In genomic region chr2:3379339-3379646, GRCh38 we compare ENCODE assay signal across 8 cellular contexts. TPM values are rescaled to one million over a fixed set of nuclear protein-coding genes. Genes with fewer than 3 reads are reported as not detected.
A peak's percentile ranks its signal among the peaks of the same experiment; 100 is the strongest.
DNase-seq lines count a peak whose midpoint lies in the region; ATAC-seq, FAIRE-seq and TF ChIP-seq lines count a peak whose summit lies in the region.

No MANE protein-coding gene starts in this region.

- H3K36me3 Mint-ChIP-seq in activated naive CD4-positive, alpha-beta T cell treated with anti-CD3 and anti-CD28 coated beads, Interleukin-2, amount 50 U/mL, for 24 hours, result peaks cover 2% of the 10 kb centered on the region
- peaks cover 5% of the 10 kb centered on the region for H3K36me3 Mint-ChIP-seq in memory B cell

- no peak for TF ChIP-seq POLR2A in K562 (conservative IDR thresholded peaks at IDR 0.05)

- peak overlapping the region; percentile 96 for H3K4me2 ChIP-seq in K562 (ENCODE audit: insufficient read depth, low read length)

- no peak for ATAC-seq in K562
- no peak for ATAC-seq in memory B cell (ENCODE audit: low read depth)
- no peak for ATAC-seq in upper lobe of right lung

- DNase-seq in activated naive CD4-positive, alpha-beta T cell (lab: John Stamatoyannopoulos, UW), result no peak
- DNase-seq in K562 (ENCODE audit: extremely low read depth in 1 of 4, low spot score in 3 of 4) (no peak), memory B cell (ENCODE audit: low spot score in 2 of 2) (no peak), upper lobe of right lung (no peak), EL (no peak), NCI-H146 (lab: John Stamatoyannopoulos, UW) (no peak)
- no peak for DNase-seq in activated CD4-positive, alpha-beta T cell treated with anti-CD3 and anti-CD28 coated beads for 1 hour

- no peak for TF ChIP-seq CTCF in K562 (IDR thresholded peaks at IDR 0.05 in 2 of 3, conservative IDR thresholded peaks at IDR 0.05 in 1 of 3; ENCODE audit: insufficient read depth in 2 of 3, low read depth in 1 of 3, low read length in 3 of 3)
- TF ChIP-seq CTCF in upper lobe of right lung (IDR thresholded peaks at IDR 0.05), result no peak

- H3K27me3 ChIP-seq in K562 (ENCODE audit: control insufficient read depth in 2 of 2, insufficient read depth in 2 of 2, low read length in 2 of 2), result no peaks in the 10 kb centered on the region
- no peaks in the 10 kb centered on the region for H3K27me3 ChIP-seq in upper lobe of right lung

- FAIRE-seq in K562 (lab: Jason Lieb, UNC), result no peak

- H3K4me3 ChIP-seq in K562 (peak overlapping the region; percentile 99), upper lobe of right lung (peak overlapping the region; percentile 95)

- intact Hi-C loops in K562 (cut with micrococcal nuclease) (loop anchor here (2.0 kb wide), 1 partner anchor 196 kb away; the partner anchor contains the start of gene RPS7), upper lobe of right lung (cut with DNase I) (no loop called here)

- no peak for TF ChIP-seq RAD21 in K562 (CRISPR knock-in tag; conservative IDR thresholded peaks at IDR 0.05 in 1 of 2, IDR thresholded peaks at IDR 0.05 in 1 of 2)

- H3K4me1 Mint-ChIP-seq in activated naive CD4-positive, alpha-beta T cell treated with anti-CD3 and anti-CD28 coated beads, Interleukin-2, amount 50 U/mL, for 24 hours, result peaks cover 49% of the 10 kb centered on the region
- H3K4me1 Mint-ChIP-seq in memory B cell, result peaks cover 26% of the 10 kb centered on the region

- TF ChIP-seq EP300 in K562 (IDR thresholded peaks at IDR 0.05; ENCODE audit: low read length), result no peak

- no peaks in the 10 kb centered on the region for H4K20me1 ChIP-seq in K562 (replicated peaks; ENCODE audit: control insufficient read depth, insufficient read depth, low read length)

- POLR2A ChIA-PET in K562 (lab: Yijun Ruan, JAX), result interaction anchor here (0.8 to 1.1 kb wide), 3 partner anchors 14 to 162 kb away, joined by 3 read pairs; no protein-coding TSS in a partner anchor

- WGBS in K562 (ENCODE audit: insufficient coverage, low coverage, missing lambda C conversion rate), result 5% methylated on average over 6 of the region's 8 CpGs

- in situ Hi-C loops in K562 (cut with MboI), result no loop called here

- H3K27ac ChIP-seq in K562 (ENCODE audit: extremely low read depth, low read depth, low read length), result peak overlapping the region; percentile 88
- peak overlapping the region; percentile 90 for H3K27ac ChIP-seq in upper lobe of right lung

- H3K27me3 Mint-ChIP-seq in activated naive CD4-positive, alpha-beta T cell treated with anti-CD3 and anti-CD28 coated beads, Interleukin-2, amount 50 U/mL, for 24 hours, result no peaks in the 10 kb centered on the region
- H3K27me3 Mint-ChIP-seq in memory B cell, result no peaks in the 10 kb centered on the region

- no peaks in the 10 kb centered on the region for H3K9me1 ChIP-seq in K562 (ENCODE audit: control insufficient read depth, insufficient read depth, low read length)

- peak overlapping the region; percentile 94 for H3K27ac Mint-ChIP-seq in activated naive CD4-positive, alpha-beta T cell treated with anti-CD3 and anti-CD28 coated beads, Interleukin-2, amount 50 U/mL, for 24 hours
- peak overlapping the region; percentile 95 for H3K27ac Mint-ChIP-seq in memory B cell

- peak overlapping the region; percentile 92 to 98 for H3K9ac ChIP-seq in K562 (ENCODE audit: insufficient read depth in 1 of 2, low read depth in 2 of 2, low read length in 2 of 2)

- BruUV-seq in K562 (replicated peaks; lab: Mats Ljungman, UMichigan), result no TSS peak

- H3K79me2 ChIP-seq in K562 (ENCODE audit: control insufficient read depth, insufficient read depth, low read length), result peaks cover 64% of the 10 kb centered on the region

- H3K9me3 Mint-ChIP-seq in activated naive CD4-positive, alpha-beta T cell treated with anti-CD3 and anti-CD28 coated beads, Interleukin-2, amount 50 U/mL, for 24 hours, result no peaks in the 10 kb centered on the region
- no peaks in the 10 kb centered on the region for H3K9me3 Mint-ChIP-seq in memory B cell

- H3K36me3 ChIP-seq in K562 (ENCODE audit: control insufficient read depth, insufficient read depth, low read length), result peaks cover 37% of the 10 kb centered on the region; the same call in 2 of the 3 replicates
- peaks cover 10% of the 10 kb centered on the region for H3K36me3 ChIP-seq in upper lobe of right lung

- H3K9me3 ChIP-seq in K562 (replicated peaks; ENCODE audit: control insufficient read depth, insufficient read depth, low read depth, low read length) (no peaks in the 10 kb centered on the region), upper lobe of right lung (no peaks in the 10 kb centered on the region)

- CTCF ChIA-PET in K562 (lab: Yijun Ruan, JAX; ENCODE audit: low intra/inter-chr PET ratio), result no interaction called here

- H2AFZ ChIP-seq in K562 (ENCODE audit: low read depth, low read length), result peak overlapping the region; percentile 99

- H3K4me3 Mint-ChIP-seq in activated naive CD4-positive, alpha-beta T cell treated with anti-CD3 and anti-CD28 coated beads, Interleukin-2, amount 50 U/mL, for 24 hours, result peak overlapping the region; percentile 98
- peak overlapping the region; percentile 94 for H3K4me3 Mint-ChIP-seq in memory B cell

- H3K4me1 ChIP-seq in K562 (replicated peaks in 1 of 2; ENCODE audit: control insufficient read depth in 2 of 2, insufficient read depth in 2 of 2, low read length in 2 of 2) (peaks cover 17 to 29% of the 10 kb centered on the region in 2 experiments), upper lobe of right lung (peaks cover 30% of the 10 kb centered on the region)

TF ChIP-seq in K562, 482 proteins besides CTCF, POLR2A, EP300 and RAD21 (continues in another document):
- no peak for TF ChIP-seq POLR2AphosphoS2 (IDR thresholded peaks at IDR 0.05; ENCODE audit: low read length)
- TF ChIP-seq ZNF395 (CRISPR knock-in tag; IDR thresholded peaks at IDR 0.05), result peak; percentile 67; the same call in 1 of the 2 replicates
- TF ChIP-seq CBX3 (IDR thresholded peaks at IDR 0.05; ENCODE audit: borderline replicate concordance in 1 of 2, low read length in 2 of 2), result peak in 1 of 2 experiments; percentile 83; a peak in 1 of 3 replicates
- no peak for TF ChIP-seq HEY1 (CRISPR knock-in tag; IDR thresholded peaks at IDR 0.05; ENCODE audit: borderline replicate concordance)
- peak; percentile 96 for TF ChIP-seq L3MBTL2 (IDR thresholded peaks at IDR 0.05)
- no peak for TF ChIP-seq NFIC (IDR thresholded peaks at IDR 0.05)

RNA-seq across cellular contexts. Expression of gene TRAPPC12, which starts 0.2 kb away (rescaled TPM):
- total RNA-seq in K562 (2011; cell fraction: chromatin; rRNA removed; ENCODE audit: low replicate concordance), result 208 and 235 TPM in 2 replicates
- total RNA-seq in K562 (2011; cell fraction: nucleolus; rRNA removed), result 133 and 134 TPM in 2 replicates
- 126 and 147 TPM in 2 replicates for total RNA-seq in K562 (2011; cell fraction: nucleoplasm; rRNA removed)
- total RNA-seq in K562 (2014; rRNA removed) (41.2 and 67.3 TPM in 2 replicates), K562 (2014; rRNA removed; fragmentation: Illumina TruSeq; extraction: Trizol) (29.5 and 30.0 TPM in 2 replicates), K562 (2015; rRNA removed; fragmentation: Illumina TruSeq; extraction: Trizol) (36.9 and 39.1 TPM in 2 replicates), K562 (2021) (71.7 and 75.2 TPM in 2 replicates), upper lobe of right lung (89.8 TPM)
- polyA plus RNA-seq in K562 (2011; rRNA removed) (27.5 and 57.2 TPM in 2 replicates), K562 (2014; fragmentation: Illumina TruSeq; extraction: Trizol) (44.2 and 46.7 TPM in 2 replicates), K562 (2014; fragmentation: Nextera tagmentation; extraction: Ambion mirVana) (10 to 100 TPM in 1 of 2 experiments, 1 to 10 TPM in 1; 8.0 to 17.3 TPM), K562 (2014; rRNA removed) (39.8 and 44.2 TPM in 2 replicates)
- polyA plus RNA-seq in K562 (2011; cell fraction: cytosol; rRNA removed), result 22.4 and 23.0 TPM in 2 replicates
- polyA plus RNA-seq in K562 (2011; cell fraction: nucleus; rRNA removed), result 86.1 and 127 TPM in 2 replicates
- 50.6 and 93.7 TPM in 2 replicates for polyA plus RNA-seq in K562 (2012)
- polyA minus RNA-seq in K562 (2011; rRNA and poly(A)+ RNA removed), result 39.0 and 48.3 TPM in 2 replicates
- 38.4 and 43.2 TPM in 2 replicates for polyA minus RNA-seq in K562 (2011; cell fraction: cytosol; rRNA and poly(A)+ RNA removed)
- 72.0 and 72.1 TPM in 2 replicates for polyA minus RNA-seq in K562 (2011; cell fraction: nucleus; rRNA and poly(A)+ RNA removed)

RNA-seq across cellular contexts. Expression of gene EIPR1, which starts 1.7 kb away (rescaled TPM):
- 45.9 and 69.6 TPM in 2 replicates for total RNA-seq in K562 (2011; cell fraction: chromatin; rRNA removed; ENCODE audit: low replicate concordance)
- 47.4 and 54.2 TPM in 2 replicates for total RNA-seq in K562 (2011; cell fraction: nucleolus; rRNA removed)
- total RNA-seq in K562 (2011; cell fraction: nucleoplasm; rRNA removed), result 33.5 and 35.3 TPM in 2 replicates
- total RNA-seq in K562 (2014; rRNA removed) (49.0 and 50.5 TPM in 2 replicates), K562 (2014; rRNA removed; fragmentation: Illumina TruSeq; extraction: Trizol) (19.7 and 23.9 TPM in 2 replicates), K562 (2015; rRNA removed; fragmentation: Illumina TruSeq; extraction: Trizol) (29.3 and 31.2 TPM in 2 replicates), K562 (2021) (34.1 and 35.9 TPM in 2 replicates), upper lobe of right lung (16.6 TPM)
- polyA plus RNA-seq in K562 (2011; rRNA removed) (52.0 and 54.4 TPM in 2 replicates), K562 (2014; fragmentation: Illumina TruSeq; extraction: Trizol) (36.4 and 40.6 TPM in 2 replicates), K562 (2014; fragmentation: Nextera tagmentation; extraction: Ambion mirVana) (10 to 100 TPM; 19.9 to 21.8 TPM), K562 (2014; rRNA removed) (44.9 and 46.1 TPM in 2 replicates)
- polyA plus RNA-seq in K562 (2011; cell fraction: cytosol; rRNA removed), result 57.5 and 76.0 TPM in 2 replicates
- polyA plus RNA-seq in K562 (2011; cell fraction: nucleus; rRNA removed), result 33.7 and 42.8 TPM in 2 replicates
- polyA plus RNA-seq in K562 (2012), result 31.8 and 33.5 TPM in 2 replicates
- 33.1 and 38.4 TPM in 2 replicates for polyA minus RNA-seq in K562 (2011; rRNA and poly(A)+ RNA removed)
- 20.6 and 26.6 TPM in 2 replicates for polyA minus RNA-seq in K562 (2011; cell fraction: cytosol; rRNA and poly(A)+ RNA removed)
- polyA minus RNA-seq in K562 (2011; cell fraction: nucleus; rRNA and poly(A)+ RNA removed), result 31.5 and 49.3 TPM in 2 replicates
